8 cellular contexts compared by ENCODE assay signal in genomic region chr16:14975418-14976194, GRCh38. TPM values are rescaled to one million over a fixed set of nuclear protein-coding genes. Genes with fewer than 3 reads are reported as not detected.
A peak's percentile ranks its signal among the peaks of the same experiment; 100 is the strongest.
DNase-seq lines count a peak whose midpoint lies in the region; ATAC-seq and TF ChIP-seq lines count a peak whose summit lies in the region.
"Not testable (repeated sequence)": the region's sequence is repeated elsewhere in the genome, so short reads cannot be mapped to it uniquely, and the experiment has no call there.

No MANE protein-coding gene starts in this region.

- in situ Hi-C loops in Panc1 (cut with HindIII; ENCODE audit: low pct_unique_long_range_greater_than_20kb, low sequenced_read_pairs); gastrocnemius medialis (cut with MboI; ENCODE audit: low sequenced_read_pairs in 4 of 4): not testable (repeated sequence)

- 2 to 3% methylated on average over 46 to 47 of the region's 47 CpGs for WGBS in ectodermal cell, 2 experiments
- 5% methylated on average over 46 of the region's 47 CpGs for WGBS in thymus

- H3K27ac ChIP-seq in Panc1 (ENCODE audit: low read length) (peak overlapping the region; percentile 89), gastrocnemius medialis (peak overlapping the region; percentile 78 to 94 (median 89)), thymus (ENCODE audit: low read depth) (peak overlapping the region; percentile 94)
- H3K27ac ChIP-seq in ectodermal cell (ENCODE audit: insufficient read depth, low read depth, low read length, poor library complexity, severe bottlenecking): not testable (repeated sequence)

- CTCF ChIA-PET in Panc1 (lab: Charles Lee): not testable (repeated sequence)

- intact Hi-C loops in Panc1 (cut with micrococcal nuclease; ENCODE audit: unreplicated experiment); left colon (cut with DNase I, micrococcal nuclease); gastrocnemius medialis (cut with DNase I; ENCODE audit: low total_unique reads): not testable (repeated sequence)

- not testable (repeated sequence) for H3K4me1 ChIP-seq in Panc1 (ENCODE audit: control insufficient read depth, insufficient read depth, low read length); ectodermal cell (ENCODE audit: control insufficient read depth, insufficient read depth, low read length); thymus (ENCODE audit: control insufficient read depth, insufficient read depth, low read length)
- H3K4me1 ChIP-seq in gastrocnemius medialis: peaks cover 13 to 14% of the 10 kb centered on the region in 2 donors

- H3K9me3 ChIP-seq in Panc1 (ENCODE audit: control insufficient read depth, insufficient read depth, low read depth, low read length); ectodermal cell (ENCODE audit: control insufficient read depth, low read length); gastrocnemius medialis; thymus (ENCODE audit: control insufficient read depth): not testable (repeated sequence)

- H3K4me3 ChIP-seq in Panc1 (ENCODE audit: low read depth in 2 of 2, low read length in 2 of 2) (peak overlapping the region; percentile 72 to 83), ectodermal cell (ENCODE audit: insufficient read depth, low read depth, low read length) (peak overlapping the region; percentile 97), gastrocnemius medialis (peak overlapping the region; percentile 71 to 93 (median 86)), thymus (ENCODE audit: low read length) (peak overlapping the region; percentile 89)

- TF ChIP-seq CTCF in GM10266 (IDR thresholded peaks at IDR 0.05; ENCODE audit: control insufficient read depth, insufficient read depth, low read depth, missing control alignments); Panc1 (IDR thresholded peaks at IDR 0.05): not testable (repeated sequence)
- TF ChIP-seq CTCF in gastrocnemius medialis (IDR thresholded peaks at IDR 0.05 in 4 of 5, conservative IDR thresholded peaks at IDR 0.05 in 1 of 5): peak in 1 of 5 experiments; percentile 23

- TF ChIP-seq POLR2A in gastrocnemius medialis (IDR thresholded peaks at IDR 0.05): not testable (repeated sequence)

- ATAC-seq in HG03135 (IDR thresholded peaks at IDR 0.05; ENCODE audit: unreplicated experiment) (peak; percentile 16), Panc1 (peak; percentile 32), left colon (peak; percentile 45), gastrocnemius medialis (peak; percentile 23 to 40)

- POLR2A ChIA-PET in Panc1 (lab: Charles Lee): not testable (repeated sequence)

- DNase-seq in GM10266 (ENCODE audit: extremely low spot score) (peak; percentile 27), activated T-cell treated with anti-CD3 and anti-CD28 coated beads for 24 hours (ENCODE audit: low read depth) (peak; percentile 39), left colon (peak; percentile 78), gastrocnemius medialis (peak in 1 of 2 donors; percentile 38)
- DNase-seq in Panc1 (ENCODE audit: low read depth, low spot score): not testable (repeated sequence)

- BruUV-seq in Panc1 (replicated peaks; lab: Mats Ljungman, UMichigan): not testable (repeated sequence)

- not testable (repeated sequence) for H3K36me3 ChIP-seq in Panc1 (ENCODE audit: control insufficient read depth, insufficient read depth, low read length); ectodermal cell (ENCODE audit: control insufficient read depth, insufficient read depth, low read length); gastrocnemius medialis; thymus (ENCODE audit: control insufficient read depth, insufficient read depth)

- H3K27me3 ChIP-seq in Panc1 (ENCODE audit: control insufficient read depth, insufficient read depth, low read length); ectodermal cell (ENCODE audit: control insufficient read depth, insufficient read depth, low read length, poor library complexity, severe bottlenecking); gastrocnemius medialis; thymus (ENCODE audit: control insufficient read depth, insufficient read depth): not testable (repeated sequence)

RNA-seq across cellular contexts. Expression of gene PDXDC1, which starts 0.8 kb away (rescaled TPM):
- total RNA-seq in Panc1 (2021; ENCODE audit: unreplicated experiment): 103 TPM
- 73.7 TPM for polyA plus RNA-seq in Panc1 (2012; ENCODE audit: insufficient read length)
- 84.2 TPM for polyA plus RNA-seq in ectodermal cell (2013, experiment 1 of 4)
- 87.1 TPM for polyA plus RNA-seq in ectodermal cell (2013, experiment 2 of 4)
- polyA plus RNA-seq in ectodermal cell (2013, experiment 3 of 4): 49.4 TPM
- polyA plus RNA-seq in ectodermal cell (2013, experiment 4 of 4): 54.3 TPM
- total RNA-seq in left colon: 100 to 1,000 TPM; 203 to 244 TPM
- total RNA-seq in gastrocnemius medialis: 10 to 100 TPM; 34.3 to 69.0 (median 45.2) TPM
- 30.9 TPM for polyA plus RNA-seq in thymus

RNA-seq across cellular contexts. Expression of gene NPIPA1, which starts 38.4 kb away (rescaled TPM):
- total RNA-seq in Panc1 (2021; ENCODE audit: unreplicated experiment): 126 TPM
- 93.2 TPM for polyA plus RNA-seq in Panc1 (2012; ENCODE audit: insufficient read length)
- polyA plus RNA-seq in ectodermal cell (2013, experiment 1 of 4): 124 TPM
- polyA plus RNA-seq in ectodermal cell (2013, experiment 2 of 4): 137 TPM
- polyA plus RNA-seq in ectodermal cell (2013, experiment 3 of 4): 104 TPM
- 136 TPM for polyA plus RNA-seq in ectodermal cell (2013, experiment 4 of 4)
- 10 to 100 TPM; 54.7 to 73.6 TPM for total RNA-seq in left colon
- 10 to 100 TPM; 19.6 to 53.1 (median 25.7) TPM for total RNA-seq in gastrocnemius medialis
- 134 TPM for polyA plus RNA-seq in thymus
